ENCODE assay signal across 18 cellular contexts in genomic region chr2:85457877-85458316, GRCh38. TPM values are rescaled to one million over a fixed set of nuclear protein-coding genes. Genes with fewer than 3 reads are reported as not detected.
DNase-seq lines count a peak whose midpoint lies in the region; ATAC-seq and TF ChIP-seq lines count a peak whose summit lies in the region.
"Had no signal": no experiment of that assay in that cellular context is flagged by ENCODE, and none has a peak within 500 bp of the region (broad histone marks: within the 10 kb centered on the region; RNA-seq: fewer than 3 reads in every experiment).

No MANE protein-coding gene starts in this region.

- H3K4me1 ChIP-seq in mammary epithelial cell (ENCODE audit: insufficient read depth, low read length) (peaks cover 15% of the 10 kb centered on the region), tibial artery (no peaks in the 10 kb centered on the region)
- H3K4me1 ChIP-seq: BE2C had no signal

- H4K20me1 ChIP-seq in mammary epithelial cell (ENCODE audit: insufficient read depth, low read length): no peaks in the 10 kb centered on the region

- ATAC-seq in GM18502 (IDR thresholded peaks at IDR 0.05; ENCODE audit: poor library complexity, unreplicated experiment): no peak
- ATAC-seq: stimulated activated naive B cell treated with anti-CD40 and anti-IgM and Interleukin-4, amounts not matched to agents 10 μg/mL and 1 μg/mL and 100 μg/mL, for 72 hours had no signal

- H2AFZ ChIP-seq in mammary epithelial cell (ENCODE audit: low read depth, low read length): no peak overlapping the region

- H3K27ac ChIP-seq in mammary epithelial cell (ENCODE audit: insufficient read depth, low read depth, low read length): no peak overlapping the region
- no peak overlapping the region for H3K27ac ChIP-seq in tibial artery
- H3K27ac ChIP-seq: cardiac muscle cell had no signal

- intact Hi-C loops in mammary epithelial cell (cut with micrococcal nuclease): no loop called here
- intact Hi-C loops in tibial artery (cut with DNase I; ENCODE audit: low total_unique reads): no loop called here

- BruUV-seq in mammary epithelial cell (replicated peaks; lab: Mats Ljungman, UMichigan): no TSS peak

- no peak overlapping the region for H3K9ac ChIP-seq in mammary epithelial cell (ENCODE audit: insufficient read depth, low read length)

- no peaks in the 10 kb centered on the region for H3K79me2 ChIP-seq in mammary epithelial cell (ENCODE audit: insufficient read depth, low read length)

- no peaks in the 10 kb centered on the region for H3K36me3 ChIP-seq in mammary epithelial cell (ENCODE audit: insufficient read depth, low read length)
- no peaks in the 10 kb centered on the region for H3K36me3 ChIP-seq in tibial artery
- H3K36me3 ChIP-seq: BE2C, cardiac muscle cell had no signal

- in situ Hi-C loops in mammary epithelial cell (cut with MboI; ENCODE audit: low sequenced_read_pairs in 2 of 2): no loop called here

- POLR2A ChIA-PET in GM10248 (lab: Yijun Ruan, JAX): no interaction called here

- H3K9me3 ChIP-seq in mammary epithelial cell (replicated peaks; ENCODE audit: insufficient read depth, low read length) (no peaks in the 10 kb centered on the region), tibial artery (no peaks in the 10 kb centered on the region)
- H3K9me3 ChIP-seq: BE2C had no signal

- TF ChIP-seq CTCF in mammary epithelial cell (conservative IDR thresholded peaks at IDR 0.05 in 1 of 2, IDR thresholded peaks at IDR 0.05 in 1 of 2; ENCODE audit: extremely low read depth in 1 of 2, insufficient read depth in 1 of 2, low read depth in 1 of 2, low read length in 2 of 2) (no peak), GM10248 (IDR thresholded peaks at IDR 0.05; ENCODE audit: control extremely low read depth, extremely low read depth, low read depth, missing control alignments) (no peak), tibial artery (IDR thresholded peaks at IDR 0.05) (no peak)

- DNase-seq in COR-L47 (lab: John Stamatoyannopoulos, UW) (peak; percentile 66), M059J (ENCODE audit: low read depth) (peak; percentile 94), mammary epithelial cell (peak; percentile 86), nucleus accumbens (lab: John Stamatoyannopoulos, UW) (peak in 31 of 56 donors; percentile 11 to 88 (median 48)), GM10248 (ENCODE audit: extremely low spot score) (no peak), tibial artery (no peak)
- DNase-seq in stimulated activated CD4-positive, alpha-beta T cell treated with anti-CD3 and anti-CD28 coated beads, Interleukin-12 subunit alpha, Interleukin-12 subunit beta, amount 100 ng/mL, for 4 hours: no peak
- DNase-seq: activated CD4-positive, alpha-beta memory T cell treated with anti-CD3 and anti-CD28 coated beads for 36 hours; BE2C; Kasumi-1; NCI-H2227 treated with DMSO at 0.1 percent for 48 hours; stimulated activated CD4-positive, alpha-beta T cell treated with anti-CD3 and anti-CD28 coated beads, Interleukin-1b, Interleukin-23, amount 100 ng/mL, for 48 hours; stimulated activated naive B cell treated with anti-CD40 and anti-IgM and Interleukin-4, amounts not matched to agents 10 μg/mL and 1 μg/mL and 100 μg/mL, for 72 hours; T-helper 9 cell had no signal

- 14% methylated on average over 6 of the region's 6 CpGs for WGBS in mammary epithelial cell (ENCODE audit: low coverage, missing lambda C conversion rate)

- no peak overlapping the region for H3K4me2 ChIP-seq in mammary epithelial cell (ENCODE audit: insufficient read depth, low read depth, low read length)

- no peaks in the 10 kb centered on the region for H3K27me3 ChIP-seq in mammary epithelial cell (ENCODE audit: insufficient read depth, low read length)
- H3K27me3 ChIP-seq in tibial artery: no peaks in the 10 kb centered on the region
- H3K27me3 ChIP-seq: BE2C, cardiac muscle cell had no signal

- CTCF ChIA-PET in mammary epithelial cell (lab: Charles Lee; ENCODE audit: low non-redundant PET) (no interaction called here), GM10248 (lab: Yijun Ruan, JAX) (no interaction called here)

- dilution Hi-C loops in mammary epithelial cell (cut with HindIII; ENCODE audit: low sequenced_read_pairs): loop anchor here (10.0 kb wide), 1 partner anchor 57 kb away; no protein-coding TSS in a partner anchor

- H3K4me3 ChIP-seq in mammary epithelial cell (replicated peaks in 1 of 3; ENCODE audit: insufficient read depth in 1 of 3, low read depth in 2 of 3, low read length in 3 of 3) (no peak overlapping the region), tibial artery (no peak overlapping the region)
- H3K4me3 ChIP-seq: cardiac muscle cell had no signal

RNA-seq across cellular contexts. Expression of gene SH2D6, which starts 39.4 kb away (rescaled TPM):
- total RNA-seq in M059J (2014; rRNA removed; shearing (Covaris generic)): not detected in 2 replicates
- under 1 TPM in 1 of 2 donors, not detected in 1; 0.78 TPM for total RNA-seq in mammary epithelial cell
- polyA plus RNA-seq in mammary epithelial cell: 0.06 TPM
- not detected for polyA minus RNA-seq in mammary epithelial cell
- total RNA-seq: cardiac muscle cell, lung microvascular endothelial cell had no signal
- polyA plus RNA-seq: cardiac muscle cell, endothelial cell of umbilical vein had no signal

RNA-seq across cellular contexts. Expression of gene CAPG, which starts 47.7 kb away (rescaled TPM):
- 78.8 and 89.4 TPM in 2 replicates for total RNA-seq in M059J (2014; rRNA removed; shearing (Covaris generic))
- total RNA-seq in mammary epithelial cell: 100 to 1,000 TPM; 140 to 186 TPM
- 342 TPM for polyA plus RNA-seq in mammary epithelial cell
- polyA minus RNA-seq in mammary epithelial cell: 129 TPM

Comparison
In these comparisons a context has a peak if more than half of its experiments do, and no peak if none do; other contexts are left out.
1. DNase-seq: peak in COR-L47 (single experiment), M059J (single experiment), mammary epithelial cell (single experiment) and nucleus accumbens (31 of 56); none in GM10248 (single experiment), tibial artery (0 of 2) and stimulated activated CD4-positive, alpha-beta T cell treated with anti-CD3 and anti-CD28 coated beads, Interleukin-12 subunit alpha, Interleukin-12 subunit beta, amount 100 ng/mL, for 4 hours (single experiment).